Comparison of ENCODE assay signal across 9 cellular contexts in the genomic region with DNA sequence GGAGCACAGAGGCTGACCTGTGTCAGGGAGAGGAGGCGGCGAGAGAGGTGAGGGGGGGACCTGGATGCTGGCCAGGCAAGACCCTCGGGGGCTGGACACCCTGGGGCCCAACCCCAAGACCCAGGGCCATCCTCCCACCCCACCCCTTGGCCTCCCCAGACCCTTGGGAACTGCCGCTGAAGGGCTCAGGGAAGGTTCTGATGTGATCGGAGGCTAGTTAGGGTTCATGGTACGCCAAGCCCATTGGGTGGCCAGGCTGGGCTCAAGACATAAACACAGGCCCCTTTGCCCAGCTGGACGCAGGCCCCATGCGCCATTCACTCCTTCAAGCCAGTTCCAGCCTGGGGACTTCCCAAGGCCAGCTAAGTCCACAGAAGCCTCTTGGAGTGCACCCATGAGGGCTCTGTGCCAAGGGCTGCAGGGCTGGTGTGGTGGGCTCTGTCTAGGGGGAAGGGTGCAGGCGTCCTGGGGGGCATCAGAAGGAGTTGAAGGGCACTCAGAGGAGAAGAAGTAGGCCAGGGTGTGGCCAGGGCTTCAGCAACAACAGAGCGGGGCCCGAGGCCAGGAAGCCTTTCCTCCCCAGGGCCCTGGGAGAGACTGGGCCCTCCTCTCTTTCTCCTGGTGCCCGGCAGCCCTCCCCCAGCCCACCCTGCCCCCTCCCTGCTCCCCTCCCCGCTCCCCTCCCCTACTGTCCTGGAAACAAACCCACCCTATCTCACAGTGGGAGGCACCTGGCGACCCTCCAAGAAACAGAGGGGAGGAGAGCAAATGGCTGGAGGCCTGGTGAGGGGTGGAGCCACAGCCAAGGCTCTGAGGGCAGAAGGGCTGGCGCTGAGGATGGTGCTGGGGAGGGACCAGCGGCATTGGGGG. TPM values are rescaled to one million over a fixed set of nuclear protein-coding genes. Genes with fewer than 3 reads are reported as not detected.
DNase-seq lines count a peak whose midpoint lies in the region; ATAC-seq, FAIRE-seq and TF ChIP-seq lines count a peak whose summit lies in the region.
"Had no signal": no experiment of that assay in that cellular context is flagged by ENCODE, and none has a peak within 500 bp of the region (broad histone marks: within the 10 kb centered on the region; RNA-seq: fewer than 3 reads in every experiment).

No MANE protein-coding gene starts in this region.

- H4K20me1 ChIP-seq in astrocyte (ENCODE audit: insufficient read depth, low read length) (no peaks in the 10 kb centered on the region), H9 (ENCODE audit: control insufficient read depth, insufficient read depth, insufficient read length) (no peaks in the 10 kb centered on the region)

- H3K36me3 ChIP-seq in astrocyte (ENCODE audit: insufficient read depth, low read length) (no peaks in the 10 kb centered on the region), kidney (ENCODE audit: control insufficient read depth in 1 of 2, insufficient read depth in 2 of 2, low read length in 2 of 2) (no peaks in the 10 kb centered on the region), small intestine (ENCODE audit: control insufficient read depth in 2 of 2, insufficient read depth in 2 of 2, low read length in 2 of 2) (no peaks in the 10 kb centered on the region)

- no peak for FAIRE-seq in astrocyte (lab: Jason Lieb, UNC)
- no peak for FAIRE-seq in kidney (lab: Jason Lieb, UNC)
- FAIRE-seq in small intestine (lab: Jason Lieb, UNC), result no peak

- no peak overlapping the region for H3K18ac ChIP-seq in H9 (ENCODE audit: insufficient read length, low read depth, low read length)

- H3K27ac ChIP-seq in astrocyte (ENCODE audit: low read depth, low read length) (no peak overlapping the region), kidney (ENCODE audit: low read depth in 2 of 2, low read length in 2 of 2) (peak overlapping the region; percentile 73 to 80), small intestine (ENCODE audit: low read depth in 1 of 2, low read length in 1 of 2) (peak overlapping the region in 1 of 2 donors; percentile 64), H9 (ENCODE audit: insufficient read length, low read depth, low read length) (no peak overlapping the region)

- H3K4me2 ChIP-seq in astrocyte (ENCODE audit: low read length), result no peak overlapping the region
- no peak overlapping the region for H3K4me2 ChIP-seq in H9 (ENCODE audit: insufficient read depth, insufficient read length, low read length)

- no peak overlapping the region for H2BK20ac ChIP-seq in H9 (ENCODE audit: low read depth, low read length, poor library complexity, severe bottlenecking)

- no peak overlapping the region for H3K23ac ChIP-seq in H9 (ENCODE audit: insufficient read length, low read depth, low read length)

- intact Hi-C loops in kidney (cut with DNase I), result no loop called here

- H3K9ac ChIP-seq in astrocyte (ENCODE audit: low read length) (no peak overlapping the region), kidney (ENCODE audit: low read length in 2 of 2) (no peak overlapping the region), H9 (ENCODE audit: extremely low read depth, insufficient read length, low read length) (no peak overlapping the region)

- H3K9me3 Mint-ChIP-seq in astrocyte (ENCODE audit: unreplicated experiment), result peaks cover 4% of the 10 kb centered on the region
- peaks cover 0 to 3% of the 10 kb centered on the region in 2 experiments; a peak in 1 of 5 replicates for H3K9me3 Mint-ChIP-seq in H9

- H3K23me2 ChIP-seq in H9 (ENCODE audit: insufficient read length, low read depth, low read length, poor library complexity, severe bottlenecking), result no peaks in the 10 kb centered on the region

- H3K27me3 ChIP-seq in astrocyte (ENCODE audit: insufficient read depth, low read length) (no peaks in the 10 kb centered on the region), small intestine (ENCODE audit: control insufficient read depth in 2 of 2, insufficient read depth in 2 of 2, low read length in 2 of 2) (peaks cover 0 to under 1% of the 10 kb centered on the region in 2 donors), H9 (ENCODE audit: insufficient read depth, low read length) (no peaks in the 10 kb centered on the region)

- H2BK5ac ChIP-seq in H9 (ENCODE audit: insufficient read length, low read length), result no peak overlapping the region

- H3K79me2 ChIP-seq in astrocyte (ENCODE audit: insufficient read depth, low read length) (no peaks in the 10 kb centered on the region), H9 (ENCODE audit: insufficient read depth, low read length) (no peaks in the 10 kb centered on the region)

- H3K4ac ChIP-seq in H9 (ENCODE audit: low read depth, low read length), result no peak overlapping the region

- no peak overlapping the region for H2BK120ac ChIP-seq in H9 (ENCODE audit: low read depth, low read length, poor library complexity, severe bottlenecking)

- peak in 71 of 76 experiments; percentile 26 to 90 (median 68) for DNase-seq in HUDEP-2 (lab: John Stamatoyannopoulos, UW; ENCODE audit: unreplicated experiment in 76 of 76)
- peak; percentile 66 for DNase-seq in astrocyte (ENCODE audit: low read depth)
- DNase-seq in kidney, result peak; percentile 96
- peak; percentile 65 for DNase-seq in stromal cell of bone marrow (ENCODE audit: low read depth)
- no peak for DNase-seq in small intestine
- DNase-seq in NCI-H2029 (lab: John Stamatoyannopoulos, UW), result no peak
- DNase-seq in H9, result no peak
- DNase-seq: PC-3 had no signal

- H3K56ac ChIP-seq in H9 (ENCODE audit: insufficient read length, low read depth, low read length), result no peak overlapping the region

- H4K8ac ChIP-seq in H9 (replicated peaks; ENCODE audit: insufficient read length, low read depth, low read length), result no peak overlapping the region

- no peaks in the 10 kb centered on the region for H3K79me1 ChIP-seq in H9 (ENCODE audit: insufficient read depth, low read depth, low read length, poor library complexity, severe bottlenecking)

- WGBS in small intestine, 3 donors, result 38 to 44% (median 39%) methylated on average over 12 to 16 of the region's 16 CpGs
- WGBS in H9 (ENCODE audit: extremely low coverage, insufficient read length, low lambda C conversion rate), result no CpG with 5 or more reads among the region's 16 CpGs

- H4K91ac ChIP-seq in H9 (ENCODE audit: insufficient read length, low read depth, low read length), result no peak overlapping the region

- H3K27ac Mint-ChIP-seq in astrocyte (ENCODE audit: unreplicated experiment), result no peak overlapping the region
- H3K27ac Mint-ChIP-seq in H9, result peak overlapping the region in 1 of 3 experiments; percentile 18; a peak in 1 of 7 replicates

- H3K14ac ChIP-seq in H9 (ENCODE audit: insufficient read depth, low read length), result no peak overlapping the region

- H2AFZ ChIP-seq in astrocyte (ENCODE audit: low read depth, low read length) (peak overlapping the region; percentile 60), H9 (ENCODE audit: low read length) (no peak overlapping the region)

- TF ChIP-seq CTCF in astrocyte (IDR thresholded peaks at IDR 0.05; ENCODE audit: insufficient read depth, low read depth, low read length) (no peak), kidney (IDR thresholded peaks at IDR 0.05; ENCODE audit: borderline replicate concordance, extremely low read depth, insufficient read depth) (no peak), H9 (conservative IDR thresholded peaks at IDR 0.05) (no peak)

- no peak overlapping the region for H4K5ac ChIP-seq in H9 (ENCODE audit: insufficient read length, low read depth, low read length)

- no peak overlapping the region for H2BK15ac ChIP-seq in H9 (ENCODE audit: low read depth, low read length)

- no peak overlapping the region for H2BK12ac ChIP-seq in H9 (ENCODE audit: insufficient read length, low read depth, low read length)

- H3K4me1 Mint-ChIP-seq in astrocyte (ENCODE audit: low read depth, unreplicated experiment), result no peaks in the 10 kb centered on the region
- H3K4me1 Mint-ChIP-seq in H9, result no peaks in the 10 kb centered on the region

- peaks cover 18% of the 10 kb centered on the region for H3K27me3 Mint-ChIP-seq in astrocyte (ENCODE audit: low read depth, unreplicated experiment)
- peaks cover 15% of the 10 kb centered on the region for H3K27me3 Mint-ChIP-seq in H9 (ENCODE audit: low read depth)

- H3K4me3 ChIP-seq in astrocyte (ENCODE audit: insufficient read depth, low read depth, low read length) (no peak overlapping the region), kidney (ENCODE audit: low read length in 2 of 2) (no peak overlapping the region), small intestine (ENCODE audit: low read depth in 1 of 2, low read length in 2 of 2) (no peak overlapping the region)

- H2AK5ac ChIP-seq in H9 (ENCODE audit: insufficient read length, low read length), result no peak overlapping the region

- ATAC-seq in GM19397 (IDR thresholded peaks at IDR 0.05; ENCODE audit: unreplicated experiment), result no peak
- ATAC-seq: PC-3 had no signal

- H3K4me3 Mint-ChIP-seq in astrocyte (ENCODE audit: unreplicated experiment) (no peak overlapping the region), H9 (no peak overlapping the region)

- H3T11ph ChIP-seq in H9 (ENCODE audit: low read length), result no peak overlapping the region

- H3K36me3 Mint-ChIP-seq in astrocyte (ENCODE audit: low read depth, unreplicated experiment) (peaks cover 8% of the 10 kb centered on the region), H9 (ENCODE audit: insufficient read depth in 1 of 3, low read depth in 3 of 3) (no peaks in the 10 kb centered on the region)

- H3K4me1 ChIP-seq in astrocyte (ENCODE audit: insufficient read depth, low read length), result peaks cover 16% of the 10 kb centered on the region
- peaks cover 3 to 5% of the 10 kb centered on the region in 2 donors for H3K4me1 ChIP-seq in kidney (ENCODE audit: control insufficient read depth in 1 of 2, insufficient read depth in 1 of 2, low read depth in 1 of 2, low read length in 2 of 2)
- peaks cover 0 to 3% of the 10 kb centered on the region in 2 donors for H3K4me1 ChIP-seq in small intestine (ENCODE audit: control insufficient read depth in 2 of 2, insufficient read depth in 1 of 2, low read depth in 1 of 2, low read length in 1 of 2)
- no peaks in the 10 kb centered on the region for H3K4me1 ChIP-seq in H9 (ENCODE audit: insufficient read depth, low read length)

- H3K9me3 ChIP-seq in astrocyte (ENCODE audit: insufficient read depth, low read depth, low read length) (no peaks in the 10 kb centered on the region), kidney (ENCODE audit: control insufficient read depth in 1 of 2, low read length in 2 of 2) (no peaks in the 10 kb centered on the region), small intestine (ENCODE audit: control insufficient read depth, low read depth) (no peaks in the 10 kb centered on the region), H9 (ENCODE audit: control insufficient read depth, low read depth, low read length) (no peaks in the 10 kb centered on the region)

RNA-seq across cellular contexts. Expression of a gene that starts 12.9 kb away (rescaled TPM):
- not detected in 2 replicates for total RNA-seq in astrocyte
- 6.1 TPM for total RNA-seq in kidney
- polyA plus RNA-seq in kidney (ENCODE audit: insufficient read depth, low read depth, low replicate concordance), result 0.75 TPM
- polyA plus RNA-seq in small intestine, result under 1 TPM in 1 of 3 donors, not detected in 2; 0.36 TPM
- total RNA-seq in H9 (2021), result not detected in 2 replicates
- total RNA-seq: PC-3 had no signal

RNA-seq across cellular contexts. Expression of a gene that starts 13.0 kb away (rescaled TPM):
- not detected in 2 replicates for total RNA-seq in astrocyte
- total RNA-seq in kidney, result 4.9 TPM
- polyA plus RNA-seq in kidney (ENCODE audit: insufficient read depth, low read depth, low replicate concordance), result 0.17 TPM
- polyA plus RNA-seq in small intestine, result under 1 TPM in 2 of 3 donors, not detected in 1; 0.22 to 0.58 TPM
- total RNA-seq in H9 (2021), result not detected in 2 replicates
- total RNA-seq: PC-3 had no signal

RNA-seq across cellular contexts. Expression of a gene that starts 44.4 kb away (rescaled TPM):
- total RNA-seq in astrocyte (not detected in 2 replicates), kidney (5.0 TPM), H9 (2021) (0.35 TPM in 2 replicates)
- polyA plus RNA-seq in kidney (ENCODE audit: insufficient read depth, low read depth, low replicate concordance) (1.2 TPM), small intestine (10 to 100 TPM in 1 of 3 donors, 1 to 10 TPM in 1, under 1 TPM in 1; 0.89 to 16.4 (median 2.4) TPM)

Comparison
In these comparisons a context has a peak if more than half of its experiments do, and no peak if none do; other contexts are left out.
1. DNase-seq: peak in HUDEP-2 (71 of 76), astrocyte (single experiment), kidney (single experiment) and stromal cell of bone marrow (single experiment); none in small intestine (single experiment), NCI-H2029 (single experiment) and H9 (single experiment).
2. H3K27ac ChIP-seq: peak in kidney (2 of 2); none in astrocyte (single experiment) and H9 (single experiment).